Comparison of ENCODE assay signal across 24 cellular contexts in genomic region chr1:107262472-107263286, GRCh38.
DNase-seq lines count a peak whose midpoint lies in the region; ATAC-seq, FAIRE-seq and TF ChIP-seq lines count a peak whose summit lies in the region.
"Had no signal": no experiment of that assay in that cellular context is flagged by ENCODE, and none has a peak within 500 bp of the region (broad histone marks: within the 10 kb centered on the region; RNA-seq: fewer than 3 reads in every experiment).

No MANE protein-coding gene starts in this region.

- peaks cover 2% of the 10 kb centered on the region for H3K4me1 Mint-ChIP-seq in activated naive CD8-positive, alpha-beta T cell treated with anti-CD3 and anti-CD28 coated beads, Interleukin-2, amount 50 U/mL, for 24 hours
- H3K4me1 Mint-ChIP-seq: T-helper 17 cell had no signal

- no peak overlapping the region for H3K4me3 Mint-ChIP-seq in activated naive CD8-positive, alpha-beta T cell treated with anti-CD3 and anti-CD28 coated beads, Interleukin-2, amount 50 U/mL, for 24 hours
- H3K4me3 Mint-ChIP-seq: B cell; HFFc6; naive thymus-derived CD4-positive, alpha-beta T cell; T-helper 17 cell had no signal

- FAIRE-seq in bronchial epithelial cell (lab: Jason Lieb, UNC): no peak

- H3K36me3 ChIP-seq in bronchial epithelial cell (ENCODE audit: control insufficient read depth, insufficient read depth, low read length): no peaks in the 10 kb centered on the region
- H3K36me3 ChIP-seq: gastroesophageal sphincter, MG63, WERI-Rb-1 had no signal

- peaks cover 3% of the 10 kb centered on the region for H3K9me3 Mint-ChIP-seq in activated naive CD8-positive, alpha-beta T cell treated with anti-CD3 and anti-CD28 coated beads, Interleukin-2, amount 50 U/mL, for 24 hours

- no peaks in the 10 kb centered on the region for H3K27me3 Mint-ChIP-seq in activated naive CD8-positive, alpha-beta T cell treated with anti-CD3 and anti-CD28 coated beads, Interleukin-2, amount 50 U/mL, for 24 hours
- H3K27me3 Mint-ChIP-seq: B cell, T-helper 17 cell had no signal

- TF ChIP-seq CTCF in bronchial epithelial cell (IDR thresholded peaks at IDR 0.05; ENCODE audit: insufficient read depth, low read length, severe bottlenecking): no peak

- H3K4me3 ChIP-seq in bronchial epithelial cell (ENCODE audit: low read depth, low read length): no peak overlapping the region
- H3K4me3 ChIP-seq: dorsolateral prefrontal cortex, gastroesophageal sphincter, MG63 had no signal

- peak; percentile 51 for DNase-seq in Daoy (ENCODE audit: low read depth)
- DNase-seq in HS-5 (ENCODE audit: low read depth): peak; percentile 63
- peak; percentile 88 for DNase-seq in bronchial epithelial cell (ENCODE audit: low read depth)
- peak; percentile 41 for DNase-seq in putamen (ENCODE audit: low spot score)
- no peak for DNase-seq in activated naive CD8-positive, alpha-beta T cell treated with anti-CD3 and anti-CD28 coated beads, Interleukin-2, amount 50 U/mL, for 24 hours
- DNase-seq in RPMI8226: no peak
- DNase-seq: activated effector memory CD4-positive, alpha-beta T cell treated with anti-CD3 and anti-CD28 coated beads, Interleukin-2, amount 50 U/mL, for 16 hours; dorsolateral prefrontal cortex; HFFc6; IMR-90; left colon; MG63; naive thymus-derived CD4-positive, alpha-beta T cell; NCI-H1436; NCI-H2171 treated with DMSO at 0.1 percent for 48 hours; NCI-H526 treated with DMSO at 0.1 percent for 48 hours; stimulated activated CD4-positive, alpha-beta T cell treated with anti-CD3 and anti-CD28 coated beads, Interleukin-1b, Interleukin-23, amount 100 ng/mL, for 48 hours; stimulated activated naive CD4-positive, alpha-beta T cell treated with Interleukin-2 at 50 U/mL for 16 hours; T-helper 17 cell; WERI-Rb-1 had no signal

- no peaks in the 10 kb centered on the region for H3K36me3 Mint-ChIP-seq in activated naive CD8-positive, alpha-beta T cell treated with anti-CD3 and anti-CD28 coated beads, Interleukin-2, amount 50 U/mL, for 24 hours (ENCODE audit: low read depth)
- H3K36me3 Mint-ChIP-seq: naive thymus-derived CD4-positive, alpha-beta T cell had no signal

- no peaks in the 10 kb centered on the region for H3K27me3 ChIP-seq in bronchial epithelial cell (ENCODE audit: control insufficient read depth, insufficient read depth, low read length)
- H3K27me3 ChIP-seq: dorsolateral prefrontal cortex, gastroesophageal sphincter, MG63 had no signal

- no peak for ATAC-seq in activated naive CD8-positive, alpha-beta T cell treated with anti-CD3 and anti-CD28 coated beads, Interleukin-2, amount 50 U/mL, for 24 hours
- no peak for ATAC-seq in HG03045 (IDR thresholded peaks at IDR 0.05; ENCODE audit: unreplicated experiment)
- ATAC-seq: gastroesophageal sphincter; left colon; naive thymus-derived CD4-positive, alpha-beta T cell; sciatic nerve; T-helper 17 cell had no signal

- no peak overlapping the region for H3K27ac Mint-ChIP-seq in activated naive CD8-positive, alpha-beta T cell treated with anti-CD3 and anti-CD28 coated beads, Interleukin-2, amount 50 U/mL, for 24 hours
- H3K27ac Mint-ChIP-seq: B cell; HFFc6; naive thymus-derived CD4-positive, alpha-beta T cell; T-helper 17 cell had no signal

Comparison
In these comparisons a context has a peak if more than half of its experiments do, and no peak if none do; other contexts are left out.
1. DNase-seq: peak in Daoy (single experiment), HS-5 (single experiment), bronchial epithelial cell (single experiment) and putamen (single experiment); none in activated naive CD8-positive, alpha-beta T cell treated with anti-CD3 and anti-CD28 coated beads, Interleukin-2, amount 50 U/mL, for 24 hours (single experiment) and RPMI8226 (single experiment).